Comparison of ENCODE assay signal across 1 cellular context in the genomic region with DNA sequence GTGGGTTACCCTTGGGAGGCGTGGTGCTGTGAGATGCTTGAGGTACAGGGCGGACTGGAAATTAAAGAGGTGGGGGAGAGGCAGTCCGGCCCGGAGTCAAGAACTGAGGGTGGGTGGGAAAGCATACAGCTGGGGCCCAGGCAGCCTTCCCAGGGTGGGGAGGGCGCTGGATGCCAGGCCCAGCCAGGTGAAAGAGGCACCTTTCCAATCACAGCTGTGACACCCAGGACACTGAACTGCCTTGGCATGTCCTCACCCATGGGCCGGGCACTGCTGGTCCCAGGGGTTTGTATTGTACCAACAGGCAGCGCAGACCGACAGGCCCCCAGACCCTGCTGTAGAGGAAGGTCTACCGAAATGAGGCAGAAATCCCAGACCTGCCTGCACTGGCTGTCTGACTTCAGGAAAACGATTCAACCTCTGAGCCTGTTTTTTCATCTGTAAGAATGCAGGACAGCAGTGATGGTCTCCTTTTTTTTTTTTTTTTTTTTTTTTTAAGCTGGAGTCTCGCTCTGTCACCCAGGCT.
TF ChIP-seq lines count a peak whose summit lies in the region.

No MANE protein-coding gene starts in this region.

TF ChIP-seq in SK-N-SH treated with all-trans-retinoic acid at 6 μM for 48 hours, 23 proteins besides CTCF, POLR2A, EP300 and RAD21 (continued from another document):
- TF ChIP-seq PATZ1 (CRISPR knock-in tag; IDR thresholded peaks at IDR 0.05; ENCODE audit: borderline replicate concordance) (no peak), CREB5 (CRISPR knock-in tag; IDR thresholded peaks at IDR 0.05; ENCODE audit: low read depth) (no peak), TOX (CRISPR knock-in tag; IDR thresholded peaks at IDR 0.05; ENCODE audit: borderline replicate concordance) (no peak), CSDC2 (CRISPR knock-in tag; IDR thresholded peaks at IDR 0.05) (no peak), SNAI2 (CRISPR knock-in tag; IDR thresholded peaks at IDR 0.05) (no peak), GLIS3 (CRISPR knock-in tag; IDR thresholded peaks at IDR 0.05) (no peak), CSRNP3 (CRISPR knock-in tag; IDR thresholded peaks at IDR 0.05) (no peak), ZNF8 (CRISPR knock-in tag; IDR thresholded peaks at IDR 0.05) (no peak), ESRRG (CRISPR knock-in tag; IDR thresholded peaks at IDR 0.05) (no peak), TSHZ2 (CRISPR knock-in tag; IDR thresholded peaks at IDR 0.05) (no peak), PPARA (CRISPR knock-in tag; IDR thresholded peaks at IDR 0.05; ENCODE audit: borderline replicate concordance) (no peak)
- TF ChIP-seq, protein P1, sequence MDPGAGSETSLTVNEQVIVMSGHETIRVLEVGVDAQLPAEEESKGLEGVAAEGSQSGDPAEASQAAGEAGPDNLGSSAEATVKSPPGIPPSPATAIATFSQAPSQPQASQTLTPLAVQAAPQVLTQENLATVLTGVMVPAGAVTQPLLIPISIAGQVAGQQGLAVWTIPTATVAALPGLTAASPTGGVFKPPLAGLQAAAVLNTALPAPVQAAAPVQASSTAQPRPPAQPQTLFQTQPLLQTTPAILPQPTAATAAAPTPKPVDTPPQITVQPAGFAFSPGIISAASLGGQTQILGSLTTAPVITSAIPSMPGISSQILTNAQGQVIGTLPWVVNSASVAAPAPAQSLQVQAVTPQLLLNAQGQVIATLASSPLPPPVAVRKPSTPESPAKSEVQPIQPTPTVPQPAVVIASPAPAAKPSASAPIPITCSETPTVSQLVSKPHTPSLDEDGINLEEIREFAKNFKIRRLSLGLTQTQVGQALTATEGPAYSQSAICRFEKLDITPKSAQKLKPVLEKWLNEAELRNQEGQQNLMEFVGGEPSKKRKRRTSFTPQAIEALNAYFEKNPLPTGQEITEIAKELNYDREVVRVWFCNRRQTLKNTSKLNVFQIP (CRISPR knock-in tag; IDR thresholded peaks at IDR 0.05; ENCODE audit: borderline replicate concordance, low read depth), result no peak
TF ChIP-seq in SK-N-SH treated with all-trans-retinoic acid at 6 μM for 48 hours: peak in this region for 0.
